Comparison of ENCODE assay signal across 1 cellular context in the genomic region with DNA sequence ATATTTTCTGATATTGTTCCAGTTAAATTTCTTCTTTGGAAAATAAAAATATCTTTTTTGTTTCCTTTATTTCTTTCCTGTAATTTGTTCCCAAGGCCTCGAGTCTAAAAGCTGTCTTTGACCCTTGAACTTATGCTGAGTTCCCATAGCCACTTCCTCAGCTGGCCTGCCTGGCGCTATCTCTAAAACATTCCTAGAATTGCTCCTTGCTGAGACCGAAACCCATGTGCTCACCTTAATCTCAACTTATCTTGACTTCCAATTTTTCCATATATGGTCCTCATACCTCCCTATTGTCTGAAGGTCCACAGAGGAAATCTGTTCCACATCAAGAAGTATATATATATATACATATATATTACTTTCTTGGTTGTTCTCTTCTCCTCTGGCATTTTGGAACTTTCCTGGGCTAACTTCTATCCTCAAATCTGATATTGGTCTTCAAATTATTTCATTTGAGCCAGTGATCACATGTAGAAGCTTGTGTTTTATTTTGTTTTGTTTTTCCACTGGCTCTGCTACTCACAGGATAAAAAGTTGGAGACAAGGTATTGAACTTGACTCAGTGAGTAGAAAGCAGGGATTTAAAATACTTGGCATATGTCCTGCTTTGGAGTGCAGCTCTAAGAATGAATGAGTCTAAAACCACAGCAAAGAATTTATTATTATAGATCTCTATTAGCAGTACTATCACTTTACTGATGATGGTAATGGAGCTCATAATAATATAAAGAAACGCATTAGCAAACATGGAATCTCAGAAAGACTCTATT.
A peak's percentile ranks its signal among the peaks of the same experiment; 100 is the strongest.
TF ChIP-seq lines count a peak whose summit lies in the region.

No MANE protein-coding gene starts in this region.

TF ChIP-seq in endothelial cell of umbilical vein, 7 proteins besides CTCF, POLR2A, EP300 and RAD21 (continued from another document):
- peak; percentile 81 for TF ChIP-seq POLR2AphosphoS5 (IDR thresholded peaks at IDR 0.05; ENCODE audit: insufficient read depth, low read depth, low read length)
- no peak for TF ChIP-seq EZH2 (IDR thresholded peaks at IDR 0.05; ENCODE audit: borderline replicate concordance, low read depth, low read length, severe bottlenecking)
- TF ChIP-seq GATA2 (IDR thresholded peaks at IDR 0.05; ENCODE audit: insufficient read depth, insufficient read length, low read depth, low read length): peak; percentile 91
